ENCODE assay signal across 10 cellular contexts in the genomic region with DNA sequence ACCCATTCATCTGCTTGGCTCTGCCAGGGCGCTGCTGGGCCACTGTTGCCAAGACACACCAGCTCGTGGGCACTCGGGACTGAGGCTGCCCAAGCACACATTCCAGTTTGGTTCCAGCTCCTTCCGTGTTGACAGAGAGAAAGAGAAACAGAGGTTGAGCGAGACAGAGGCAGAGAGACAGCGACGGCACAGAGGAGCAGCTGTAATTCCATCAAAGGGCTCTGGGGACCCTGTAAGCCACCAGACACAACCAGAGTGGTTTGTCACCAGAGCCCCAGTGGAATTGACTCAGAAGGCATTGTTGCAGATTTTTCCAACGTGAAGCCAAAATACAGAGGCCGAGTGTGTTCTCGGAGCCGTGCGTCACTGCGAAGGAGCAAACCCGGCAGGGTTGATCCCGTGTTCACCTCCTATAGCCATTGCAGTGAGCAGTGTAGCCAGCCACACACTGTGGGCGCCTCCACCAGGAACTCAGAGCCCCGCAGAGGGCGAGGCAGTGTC. TPM values are rescaled to one million over a fixed set of nuclear protein-coding genes. Genes with fewer than 3 reads are reported as not detected.
DNase-seq lines count a peak whose midpoint lies in the region; ATAC-seq, FAIRE-seq and TF ChIP-seq lines count a peak whose summit lies in the region.
"Had no signal": no experiment of that assay in that cellular context is flagged by ENCODE, and none has a peak within 500 bp of the region (broad histone marks: within the 10 kb centered on the region; RNA-seq: fewer than 3 reads in every experiment).

No MANE protein-coding gene starts in this region.

- H3K9ac ChIP-seq in HepG2 (ENCODE audit: insufficient read depth, low read depth, low read length), result no peak overlapping the region

- BruUV-seq in HepG2 (replicated peaks; lab: Mats Ljungman, UMichigan), result no TSS peak

- no peaks in the 10 kb centered on the region for H3K36me3 Mint-ChIP-seq in activated naive CD4-positive, alpha-beta T cell treated with anti-CD3 and anti-CD28 coated beads, Interleukin-2, amount 10 ng/mL, durations not matched to agents 7 days and 5 days
- no peaks in the 10 kb centered on the region for H3K36me3 Mint-ChIP-seq in activated naive CD8-positive, alpha-beta T cell treated with anti-CD3 and anti-CD28 coated beads, Interleukin-2, amount 10 ng/mL, durations not matched to agents 7 days and 5 days
- H3K36me3 Mint-ChIP-seq in type B pancreatic cell, result no peaks in the 10 kb centered on the region

- no peaks in the 10 kb centered on the region for H3K9me3 ChIP-seq in HepG2 (ENCODE audit: low read length)
- H3K9me3 ChIP-seq: left lung, upper lobe of left lung had no signal

- H3K79me2 ChIP-seq in HepG2 (ENCODE audit: insufficient read depth, low read length), result no peaks in the 10 kb centered on the region

- CTCF ChIA-PET in activated naive CD4-positive, alpha-beta T cell treated with anti-CD3 and anti-CD28 coated beads, Interleukin-2, amount 10 ng/mL, durations not matched to agents 7 days and 5 days (lab: Charles Lee), result no interaction called here
- CTCF ChIA-PET in HepG2 (lab: Yijun Ruan, JAX; ENCODE audit: low intra/inter-chr PET ratio, low total read pairs), result no interaction called here

- no peak for TF ChIP-seq POLR2A in HepG2 (IDR thresholded peaks at IDR 0.05; ENCODE audit: insufficient read depth in 1 of 2, low read depth in 2 of 2, low read length in 2 of 2)

- TF ChIP-seq CTCF in HepG2 (CRISPR knock-in tag; IDR thresholded peaks at IDR 0.05) (no peak), type B pancreatic cell (conservative IDR thresholded peaks at IDR 0.05) (peak; percentile 49)

- no peak for DNase-seq in activated naive CD4-positive, alpha-beta T cell treated with anti-CD3 and anti-CD28 coated beads, Interleukin-2, amount 10 ng/mL, durations not matched to agents 7 days and 5 days
- no peak for DNase-seq in activated naive CD4-positive, alpha-beta T cell (lab: John Stamatoyannopoulos, UW)
- DNase-seq in activated naive CD8-positive, alpha-beta T cell treated with anti-CD3 and anti-CD28 coated beads, Interleukin-2, amount 10 ng/mL, durations not matched to agents 7 days and 5 days, result no peak
- peak; percentile 54 for DNase-seq in HepG2 (ENCODE audit: low spot score)
- no peak for DNase-seq in type B pancreatic cell (ENCODE audit: extremely low spot score, unreplicated experiment)
- DNase-seq in NCI-H510A treated with DMSO at 0.1 percent for 48 hours (lab: John Stamatoyannopoulos, UW), result no peak
- DNase-seq in activated effector memory CD4-positive, alpha-beta T cell treated with Interleukin-2 at 50 U/mL for 16 hours, result no peak
- DNase-seq: left lung had no signal

- peak; percentile 48 for ATAC-seq in activated naive CD8-positive, alpha-beta T cell treated with anti-CD3 and anti-CD28 coated beads, Interleukin-2, amount 10 ng/mL, durations not matched to agents 7 days and 5 days (ENCODE audit: low read depth)
- ATAC-seq in HepG2, result peak; percentile 70
- ATAC-seq in HG02852 (IDR thresholded peaks at IDR 0.05; ENCODE audit: unreplicated experiment), result no peak
- ATAC-seq: left lung had no signal

- H3K36me3 ChIP-seq in HepG2 (replicated peaks in 1 of 2; ENCODE audit: control insufficient read depth in 1 of 2, insufficient read depth in 2 of 2, low read length in 2 of 2), result no peaks in the 10 kb centered on the region
- H3K36me3 ChIP-seq: left lung, upper lobe of left lung had no signal

- H4K20me1 ChIP-seq in HepG2 (ENCODE audit: insufficient read depth, low read length), result no peaks in the 10 kb centered on the region

- in situ Hi-C loops in HepG2 (cut with HindIII; ENCODE audit: extremely low pct_ligation_motif_present, low pct_unique_long_range_greater_than_20kb), result no loop called here

- no peak overlapping the region for H3K27ac ChIP-seq in HepG2 (ENCODE audit: extremely low read length, insufficient read depth, low read length)
- H3K27ac ChIP-seq: left lung had no signal

- H3K9me3 Mint-ChIP-seq in activated naive CD4-positive, alpha-beta T cell treated with anti-CD3 and anti-CD28 coated beads, Interleukin-2, amount 10 ng/mL, durations not matched to agents 7 days and 5 days, result no peaks in the 10 kb centered on the region
- H3K9me3 Mint-ChIP-seq in activated naive CD8-positive, alpha-beta T cell treated with anti-CD3 and anti-CD28 coated beads, Interleukin-2, amount 10 ng/mL, durations not matched to agents 7 days and 5 days, result no peaks in the 10 kb centered on the region
- H3K9me3 Mint-ChIP-seq in type B pancreatic cell, result no peaks in the 10 kb centered on the region

- peaks cover 52% of the 10 kb centered on the region for H3K27me3 Mint-ChIP-seq in activated naive CD4-positive, alpha-beta T cell treated with anti-CD3 and anti-CD28 coated beads, Interleukin-2, amount 10 ng/mL, durations not matched to agents 7 days and 5 days
- peaks cover 24% of the 10 kb centered on the region for H3K27me3 Mint-ChIP-seq in activated naive CD8-positive, alpha-beta T cell treated with anti-CD3 and anti-CD28 coated beads, Interleukin-2, amount 10 ng/mL, durations not matched to agents 7 days and 5 days
- peaks cover 25% of the 10 kb centered on the region for H3K27me3 Mint-ChIP-seq in type B pancreatic cell

- POLR2A ChIA-PET in activated naive CD8-positive, alpha-beta T cell treated with anti-CD3 and anti-CD28 coated beads, Interleukin-2, amount 10 ng/mL, durations not matched to agents 7 days and 5 days (lab: Charles Lee), result no interaction called here
- POLR2A ChIA-PET in HepG2 (lab: Yijun Ruan, JAX), result interaction anchor here (2.8 to 5.4 kb wide), 2 partner anchors 31 to 34 kb away, joined by 10 to 48 read pairs; partner anchors contain the start of gene SYF2

- FAIRE-seq in HepG2 (lab: Jason Lieb, UNC), result no peak

- H3K4me1 Mint-ChIP-seq in activated naive CD4-positive, alpha-beta T cell treated with anti-CD3 and anti-CD28 coated beads, Interleukin-2, amount 10 ng/mL, durations not matched to agents 7 days and 5 days, result peaks cover 5% of the 10 kb centered on the region
- H3K4me1 Mint-ChIP-seq in activated naive CD8-positive, alpha-beta T cell treated with anti-CD3 and anti-CD28 coated beads, Interleukin-2, amount 10 ng/mL, durations not matched to agents 7 days and 5 days, result peaks cover 10% of the 10 kb centered on the region
- H3K4me1 Mint-ChIP-seq in type B pancreatic cell (ENCODE audit: unreplicated experiment), result peaks cover 45% of the 10 kb centered on the region

- H3K4me2 ChIP-seq in HepG2 (ENCODE audit: low read depth, low read length), result peak overlapping the region; percentile 80; the same call in 1 of the 2 replicates

- H3K4me3 Mint-ChIP-seq in activated naive CD4-positive, alpha-beta T cell treated with anti-CD3 and anti-CD28 coated beads, Interleukin-2, amount 10 ng/mL, durations not matched to agents 7 days and 5 days, result no peak overlapping the region
- H3K4me3 Mint-ChIP-seq in activated naive CD8-positive, alpha-beta T cell treated with anti-CD3 and anti-CD28 coated beads, Interleukin-2, amount 10 ng/mL, durations not matched to agents 7 days and 5 days, result peak overlapping the region; percentile 11
- H3K4me3 Mint-ChIP-seq in type B pancreatic cell, result no peak overlapping the region

- peaks cover 79% of the 10 kb centered on the region for H3K4me1 ChIP-seq in HepG2 (ENCODE audit: insufficient read depth, low read length)
- H3K4me1 ChIP-seq: left lung had no signal

- no peak overlapping the region for H3K4me3 ChIP-seq in HepG2 (replicated peaks in 1 of 3; ENCODE audit: insufficient read depth in 1 of 3, low read depth in 2 of 3, low read length in 3 of 3)
- H3K4me3 ChIP-seq: left lung, upper lobe of left lung had no signal

- 60% methylated on average over 8 of the region's 18 CpGs for WGBS in HepG2 (ENCODE audit: low lambda C conversion rate)

- H2AFZ ChIP-seq in HepG2 (ENCODE audit: low read length), result no peak overlapping the region

- TF ChIP-seq RAD21 in HepG2 (CRISPR knock-in tag; IDR thresholded peaks at IDR 0.05), result 0 out of 2 replicates have a peak, but pooled peaks have one; percentile 22

- H3K27me3 ChIP-seq in HepG2 (ENCODE audit: control insufficient read depth in 1 of 2, insufficient read depth in 2 of 2, low read length in 2 of 2), result no peaks in the 10 kb centered on the region
- H3K27me3 ChIP-seq: left lung, upper lobe of left lung had no signal

- peak overlapping the region; percentile 53 for H3K27ac Mint-ChIP-seq in activated naive CD4-positive, alpha-beta T cell treated with anti-CD3 and anti-CD28 coated beads, Interleukin-2, amount 10 ng/mL, durations not matched to agents 7 days and 5 days
- no peak overlapping the region for H3K27ac Mint-ChIP-seq in activated naive CD8-positive, alpha-beta T cell treated with anti-CD3 and anti-CD28 coated beads, Interleukin-2, amount 10 ng/mL, durations not matched to agents 7 days and 5 days
- no peak overlapping the region for H3K27ac Mint-ChIP-seq in type B pancreatic cell

- intact Hi-C loops in HepG2 (cut with micrococcal nuclease; ENCODE audit: unreplicated experiment), result loop anchor here (1.0 kb wide), 1 partner anchor 34 kb away; the partner anchor contains the start of gene SYF2

- no peak for TF ChIP-seq EP300 in HepG2 (IDR thresholded peaks at IDR 0.05; ENCODE audit: low read depth in 2 of 2, low read length in 2 of 2)
- no peak for TF ChIP-seq EP300 in HepG2 (CRISPR knock-in tag; IDR thresholded peaks at IDR 0.05; ENCODE audit: borderline replicate concordance)

RNA-seq across cellular contexts. Expression of gene SYF2, which starts 33.5 kb away (rescaled TPM):
- 10 to 100 TPM; 50.1 to 52.9 TPM for total RNA-seq in activated naive CD8-positive, alpha-beta T cell treated with anti-CD3 and anti-CD28 coated beads, Interleukin-2, amount 10 ng/mL, durations not matched to agents 7 days and 5 days
- 34.1 and 42.8 TPM in 2 replicates for total RNA-seq in HepG2 (2016; rRNA removed; fragmentation: Illumina TruSeq; extraction: Trizol)
- total RNA-seq in HepG2 (2016; cell fraction: cytosol; rRNA removed; fragmentation: Illumina TruSeq; extraction: Trizol; ENCODE audit: low read depth), result 12.4 and 14.5 TPM in 2 replicates
- 35.1 and 45.3 TPM in 2 replicates for total RNA-seq in HepG2 (2016; cell fraction: insoluble cytoplasmic fraction; rRNA removed; fragmentation: Illumina TruSeq; extraction: Trizol)
- total RNA-seq in HepG2 (2016; cell fraction: membrane; rRNA removed; fragmentation: Illumina TruSeq; extraction: Trizol), result 18.7 and 22.7 TPM in 2 replicates
- 13.8 and 16.2 TPM in 2 replicates for total RNA-seq in HepG2 (2016; cell fraction: nucleus; rRNA removed; fragmentation: Illumina TruSeq; extraction: Trizol)
- 13.9 and 17.8 TPM in 2 replicates for polyA plus RNA-seq in HepG2 (2011; rRNA removed)
- 6.6 and 9.6 TPM in 2 replicates for polyA plus RNA-seq in HepG2 (2011; cell fraction: cytosol; rRNA removed)
- 4.1 and 5.1 TPM in 2 replicates for polyA plus RNA-seq in HepG2 (2011; cell fraction: nucleus; rRNA removed)
- polyA plus RNA-seq in HepG2 (2012), result 31.0 and 38.9 TPM in 2 replicates
- 8.7 and 9.4 TPM in 2 replicates for polyA plus RNA-seq in HepG2 (2016; cell fraction: cytosol; fragmentation: Illumina TruSeq; extraction: Trizol; ENCODE audit: low read depth)
- polyA plus RNA-seq in HepG2 (2016; cell fraction: insoluble cytoplasmic fraction; fragmentation: Illumina TruSeq; extraction: Trizol; ENCODE audit: low read depth), result 49.5 and 51.5 TPM in 2 replicates
- polyA plus RNA-seq in HepG2 (2016; cell fraction: membrane; fragmentation: Illumina TruSeq; extraction: Trizol; ENCODE audit: low read depth), result 14.2 and 16.8 TPM in 2 replicates
- 27.3 and 29.0 TPM in 2 replicates for polyA plus RNA-seq in HepG2 (2016; cell fraction: nucleus; fragmentation: Illumina TruSeq; extraction: Trizol; ENCODE audit: insufficient read depth, low read depth)
- 2.9 and 3.2 TPM in 2 replicates for polyA minus RNA-seq in HepG2 (2011; rRNA and poly(A)+ RNA removed; ENCODE audit: low replicate concordance)
- polyA minus RNA-seq in HepG2 (2011; cell fraction: cytosol; rRNA and poly(A)+ RNA removed), result 5.4 and 6.7 TPM in 2 replicates
- 7.3 and 9.1 TPM in 2 replicates for polyA minus RNA-seq in HepG2 (2011; cell fraction: nucleus; rRNA and poly(A)+ RNA removed)
- total RNA-seq in type B pancreatic cell (ENCODE audit: low replicate concordance), result 33.7 and 35.9 TPM in 2 replicates

RNA-seq across cellular contexts. Expression of gene RSRP1, which starts 48.5 kb away (rescaled TPM):
- 100 to 1,000 TPM; 292 to 305 TPM for total RNA-seq in activated naive CD8-positive, alpha-beta T cell treated with anti-CD3 and anti-CD28 coated beads, Interleukin-2, amount 10 ng/mL, durations not matched to agents 7 days and 5 days
- total RNA-seq in HepG2 (2016; rRNA removed; fragmentation: Illumina TruSeq; extraction: Trizol) (11.3 and 52.8 TPM in 2 replicates), type B pancreatic cell (ENCODE audit: low replicate concordance) (97.6 and 109 TPM in 2 replicates)
- total RNA-seq in HepG2 (2016; cell fraction: cytosol; rRNA removed; fragmentation: Illumina TruSeq; extraction: Trizol; ENCODE audit: low read depth), result 15.2 and 19.2 TPM in 2 replicates
- 13.4 and 49.0 TPM in 2 replicates for total RNA-seq in HepG2 (2016; cell fraction: insoluble cytoplasmic fraction; rRNA removed; fragmentation: Illumina TruSeq; extraction: Trizol)
- 5.7 and 7.6 TPM in 2 replicates for total RNA-seq in HepG2 (2016; cell fraction: membrane; rRNA removed; fragmentation: Illumina TruSeq; extraction: Trizol)
- total RNA-seq in HepG2 (2016; cell fraction: nucleus; rRNA removed; fragmentation: Illumina TruSeq; extraction: Trizol), result 132 and 140 TPM in 2 replicates
- polyA plus RNA-seq in HepG2 (2011; rRNA removed), result 43.9 and 46.3 TPM in 2 replicates
- polyA plus RNA-seq in HepG2 (2011; cell fraction: cytosol; rRNA removed), result 9.7 and 11.5 TPM in 2 replicates
- 254 and 258 TPM in 2 replicates for polyA plus RNA-seq in HepG2 (2011; cell fraction: nucleus; rRNA removed)
- polyA plus RNA-seq in HepG2 (2012), result 40.8 and 53.9 TPM in 2 replicates
- polyA plus RNA-seq in HepG2 (2016; cell fraction: cytosol; fragmentation: Illumina TruSeq; extraction: Trizol; ENCODE audit: low read depth), result 1.1 and 1.2 TPM in 2 replicates
- 8.3 and 10.7 TPM in 2 replicates for polyA plus RNA-seq in HepG2 (2016; cell fraction: insoluble cytoplasmic fraction; fragmentation: Illumina TruSeq; extraction: Trizol; ENCODE audit: low read depth)
- polyA plus RNA-seq in HepG2 (2016; cell fraction: membrane; fragmentation: Illumina TruSeq; extraction: Trizol; ENCODE audit: low read depth), result 1.9 and 2.6 TPM in 2 replicates
- polyA plus RNA-seq in HepG2 (2016; cell fraction: nucleus; fragmentation: Illumina TruSeq; extraction: Trizol; ENCODE audit: insufficient read depth, low read depth), result 163 and 167 TPM in 2 replicates
- polyA minus RNA-seq in HepG2 (2011; rRNA and poly(A)+ RNA removed; ENCODE audit: low replicate concordance), result 31.5 and 61.3 TPM in 2 replicates
- polyA minus RNA-seq in HepG2 (2011; cell fraction: cytosol; rRNA and poly(A)+ RNA removed), result 8.5 and 15.8 TPM in 2 replicates
- 318 and 343 TPM in 2 replicates for polyA minus RNA-seq in HepG2 (2011; cell fraction: nucleus; rRNA and poly(A)+ RNA removed)
